1 cellular context compared by ENCODE assay signal in genomic region chr1:98323906-98324358, GRCh38.
TF ChIP-seq lines count a peak whose summit lies in the region.

No MANE protein-coding gene starts in this region.

TF ChIP-seq in HepG2, 621 proteins besides CTCF, POLR2A, EP300 and RAD21 (continued from another document):
- TF ChIP-seq, protein P1, sequence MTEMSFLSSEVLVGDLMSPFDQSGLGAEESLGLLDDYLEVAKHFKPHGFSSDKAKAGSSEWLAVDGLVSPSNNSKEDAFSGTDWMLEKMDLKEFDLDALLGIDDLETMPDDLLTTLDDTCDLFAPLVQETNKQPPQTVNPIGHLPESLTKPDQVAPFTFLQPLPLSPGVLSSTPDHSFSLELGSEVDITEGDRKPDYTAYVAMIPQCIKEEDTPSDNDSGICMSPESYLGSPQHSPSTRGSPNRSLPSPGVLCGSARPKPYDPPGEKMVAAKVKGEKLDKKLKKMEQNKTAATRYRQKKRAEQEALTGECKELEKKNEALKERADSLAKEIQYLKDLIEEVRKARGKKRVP (CRISPR knock-in tag; IDR thresholded peaks at IDR 0.05): no peak
